Comparison of ENCODE assay signal across 28 cellular contexts in genomic region chr11:59271811-59272327, GRCh38. TPM values are rescaled to one million over a fixed set of nuclear protein-coding genes. Genes with fewer than 3 reads are reported as not detected.
DNase-seq lines count a peak whose midpoint lies in the region; ATAC-seq and TF ChIP-seq lines count a peak whose summit lies in the region.
"Had no signal": no experiment of that assay in that cellular context is flagged by ENCODE, and none has a peak within 500 bp of the region (broad histone marks: within the 10 kb centered on the region; RNA-seq: fewer than 3 reads in every experiment).

No MANE protein-coding gene starts in this region.

- H3K36me3 ChIP-seq in OCI-LY3 (replicated peaks; ENCODE audit: low read depth, low read length), result peaks cover 10% of the 10 kb centered on the region
- H3K36me3 ChIP-seq: HAP-1, tibial nerve had no signal

- no peak overlapping the region for H3K4me3 ChIP-seq in OCI-LY3 (ENCODE audit: low read length)
- H3K4me3 ChIP-seq: HAP-1, skin epidermis, tibial nerve had no signal

- H3K27me3 ChIP-seq in OCI-LY3 (ENCODE audit: low read depth, low read length), result no peaks in the 10 kb centered on the region
- H3K27me3 ChIP-seq: foreskin keratinocyte, tibial nerve had no signal

- no peak overlapping the region for H3K4me3 Mint-ChIP-seq in activated naive CD4-positive, alpha-beta T cell treated with anti-CD3 and anti-CD28 coated beads, Interleukin-2, amount 10 ng/mL, durations not matched to agents 7 days and 5 days
- no peak overlapping the region for H3K4me3 Mint-ChIP-seq in activated naive CD4-positive, alpha-beta T cell treated with anti-CD3 and anti-CD28 coated beads for 36 hours
- H3K4me3 Mint-ChIP-seq in memory B cell (peak overlapping the region; percentile 60), type B pancreatic cell (no peak overlapping the region)
- H3K4me3 Mint-ChIP-seq: activated CD4-positive, alpha-beta T cell treated with anti-CD3 and anti-CD28 coated beads for 36 hours; activated T-cell treated with anti-CD3 and anti-CD28 coated beads, Interleukin-2, amount 50 U/mL, for 72 hours; stimulated activated naive CD8-positive, alpha-beta T cell treated with anti-CD3 and anti-CD28 coated beads, Interleukin-15, amount 100 ng/mL, for 72 hours had no signal

- peaks cover 45% of the 10 kb centered on the region for H3K4me1 Mint-ChIP-seq in activated naive CD4-positive, alpha-beta T cell treated with anti-CD3 and anti-CD28 coated beads, Interleukin-2, amount 10 ng/mL, durations not matched to agents 7 days and 5 days
- H3K4me1 Mint-ChIP-seq in activated naive CD4-positive, alpha-beta T cell treated with anti-CD3 and anti-CD28 coated beads for 36 hours (ENCODE audit: low read depth), result peaks cover 24% of the 10 kb centered on the region
- H3K4me1 Mint-ChIP-seq in memory B cell (peaks cover 79% of the 10 kb centered on the region), type B pancreatic cell (ENCODE audit: unreplicated experiment) (peaks cover 3% of the 10 kb centered on the region)

- no peak for ATAC-seq in memory B cell (ENCODE audit: low read depth)
- ATAC-seq in HG03378 (IDR thresholded peaks at IDR 0.05; ENCODE audit: unreplicated experiment), result no peak
- no peak for ATAC-seq in GM21526 (IDR thresholded peaks at IDR 0.05; ENCODE audit: low FRiP score, unreplicated experiment)
- ATAC-seq: activated CD4-positive, alpha-beta T cell treated with anti-CD3 and anti-CD28 coated beads for 36 hours; activated T-cell treated with anti-CD3 and anti-CD28 coated beads, Interleukin-2, amount 50 U/mL, for 72 hours; foreskin keratinocyte; left ventricle myocardium superior; stimulated activated naive CD8-positive, alpha-beta T cell treated with anti-CD3 and anti-CD28 coated beads, Interleukin-15, amount 100 ng/mL, for 72 hours had no signal

- peak overlapping the region; percentile 88 for H3K4me2 ChIP-seq in OCI-LY3 (ENCODE audit: low read length)

- no peak for TF ChIP-seq CTCF in OCI-LY3 (IDR thresholded peaks at IDR 0.05; ENCODE audit: low read depth, low read length)
- TF ChIP-seq CTCF in type B pancreatic cell (conservative IDR thresholded peaks at IDR 0.05), result no peak

- no peaks in the 10 kb centered on the region for H3K9me3 ChIP-seq in OCI-LY3 (ENCODE audit: insufficient read depth, low read length)
- H3K9me3 ChIP-seq: HAP-1, tibial nerve had no signal

- intact Hi-C loops in activated naive CD4-positive, alpha-beta T cell treated with anti-CD3 and anti-CD28 coated beads for 36 hours (cut with micrococcal nuclease), result no loop called here

- DNase-seq in activated naive CD4-positive, alpha-beta T cell treated with anti-CD3 and anti-CD28 coated beads, Interleukin-2, amount 10 ng/mL, durations not matched to agents 7 days and 5 days, result no peak
- DNase-seq in activated naive CD4-positive, alpha-beta T cell treated with anti-CD3 and anti-CD28 coated beads for 36 hours, result no peak
- DNase-seq in memory B cell (ENCODE audit: low spot score in 2 of 2) (no peak), type B pancreatic cell (ENCODE audit: extremely low spot score, unreplicated experiment) (no peak), NCI-H1694 (lab: John Stamatoyannopoulos, UW) (no peak)
- DNase-seq: activated CD4-positive, alpha-beta T cell treated with anti-CD3 and anti-CD28 coated beads for 36 hours; activated naive CD4-positive, alpha-beta T cell treated with anti-CD3 and anti-CD28 coated beads, Interleukin-2, amount 50 U/mL, for 16 hours; activated T-cell treated with anti-CD3 and anti-CD28 coated beads, Interleukin-2, amount 50 U/mL, for 72 hours; erythroblast; foreskin keratinocyte; KBM-7; left ventricle myocardium superior; NCI-H187; NCI-H345; NCI-H774; nucleus accumbens; OCI-M1; SHP77 treated with DMSO at 0.1 percent for 48 hours; stimulated activated naive CD8-positive, alpha-beta T cell treated with anti-CD3 and anti-CD28 coated beads, Interleukin-15, amount 100 ng/mL, for 72 hours had no signal

- peak overlapping the region; percentile 64; the same call in 1 of the 2 replicates for H3K9ac ChIP-seq in OCI-LY3 (ENCODE audit: low read length)

- H3K27me3 Mint-ChIP-seq in activated naive CD4-positive, alpha-beta T cell treated with anti-CD3 and anti-CD28 coated beads, Interleukin-2, amount 10 ng/mL, durations not matched to agents 7 days and 5 days, result peaks cover 3% of the 10 kb centered on the region
- H3K27me3 Mint-ChIP-seq in activated naive CD4-positive, alpha-beta T cell treated with anti-CD3 and anti-CD28 coated beads for 36 hours (ENCODE audit: low read depth), result no peaks in the 10 kb centered on the region
- no peaks in the 10 kb centered on the region for H3K27me3 Mint-ChIP-seq in memory B cell
- H3K27me3 Mint-ChIP-seq in type B pancreatic cell, result no peaks in the 10 kb centered on the region
- H3K27me3 Mint-ChIP-seq: activated CD4-positive, alpha-beta T cell treated with anti-CD3 and anti-CD28 coated beads for 36 hours; stimulated activated naive CD8-positive, alpha-beta T cell treated with anti-CD3 and anti-CD28 coated beads, Interleukin-15, amount 100 ng/mL, for 72 hours had no signal

- H3K27ac Mint-ChIP-seq in activated naive CD4-positive, alpha-beta T cell treated with anti-CD3 and anti-CD28 coated beads, Interleukin-2, amount 10 ng/mL, durations not matched to agents 7 days and 5 days, result peak overlapping the region; percentile 51
- no peak overlapping the region for H3K27ac Mint-ChIP-seq in activated naive CD4-positive, alpha-beta T cell treated with anti-CD3 and anti-CD28 coated beads for 36 hours
- H3K27ac Mint-ChIP-seq in memory B cell, result peak overlapping the region; percentile 98
- H3K27ac Mint-ChIP-seq in type B pancreatic cell, result peak overlapping the region; percentile 34
- H3K27ac Mint-ChIP-seq: activated CD4-positive, alpha-beta T cell treated with anti-CD3 and anti-CD28 coated beads for 36 hours; activated T-cell treated with anti-CD3 and anti-CD28 coated beads, Interleukin-2, amount 50 U/mL, for 72 hours; stimulated activated naive CD8-positive, alpha-beta T cell treated with anti-CD3 and anti-CD28 coated beads, Interleukin-15, amount 100 ng/mL, for 72 hours had no signal

- peaks cover 83% of the 10 kb centered on the region for H3K4me1 ChIP-seq in OCI-LY3 (ENCODE audit: low read length)
- H3K4me1 ChIP-seq: HAP-1 had no signal

- H4K20me1 ChIP-seq in OCI-LY3 (ENCODE audit: insufficient read depth, low read length), result no peaks in the 10 kb centered on the region

- H3K27ac ChIP-seq in OCI-LY3 (ENCODE audit: low read length), result peak overlapping the region; percentile 87; the same call in 1 of the 2 replicates
- H3K27ac ChIP-seq: foreskin keratinocyte had no signal

- no peak overlapping the region for H2AFZ ChIP-seq in OCI-LY3 (ENCODE audit: low read depth, low read length)

- no peaks in the 10 kb centered on the region for H3K79me2 ChIP-seq in OCI-LY3 (ENCODE audit: low read length)

- no peaks in the 10 kb centered on the region for H3K9me3 Mint-ChIP-seq in activated naive CD4-positive, alpha-beta T cell treated with anti-CD3 and anti-CD28 coated beads, Interleukin-2, amount 10 ng/mL, durations not matched to agents 7 days and 5 days
- no peaks in the 10 kb centered on the region for H3K9me3 Mint-ChIP-seq in activated naive CD4-positive, alpha-beta T cell treated with anti-CD3 and anti-CD28 coated beads for 36 hours
- no peaks in the 10 kb centered on the region for H3K9me3 Mint-ChIP-seq in memory B cell
- peaks cover 4% of the 10 kb centered on the region for H3K9me3 Mint-ChIP-seq in type B pancreatic cell
- H3K9me3 Mint-ChIP-seq: activated T-cell treated with anti-CD3 and anti-CD28 coated beads, Interleukin-2, amount 50 U/mL, for 72 hours; stimulated activated naive CD8-positive, alpha-beta T cell treated with anti-CD3 and anti-CD28 coated beads, Interleukin-15, amount 100 ng/mL, for 72 hours had no signal

- H3K36me3 Mint-ChIP-seq in activated naive CD4-positive, alpha-beta T cell treated with anti-CD3 and anti-CD28 coated beads, Interleukin-2, amount 10 ng/mL, durations not matched to agents 7 days and 5 days, result peaks cover 2% of the 10 kb centered on the region
- no peaks in the 10 kb centered on the region for H3K36me3 Mint-ChIP-seq in activated naive CD4-positive, alpha-beta T cell treated with anti-CD3 and anti-CD28 coated beads for 36 hours (ENCODE audit: low read depth)
- H3K36me3 Mint-ChIP-seq in memory B cell (peaks cover 3% of the 10 kb centered on the region), type B pancreatic cell (no peaks in the 10 kb centered on the region)

- CTCF ChIA-PET in activated naive CD4-positive, alpha-beta T cell treated with anti-CD3 and anti-CD28 coated beads, Interleukin-2, amount 10 ng/mL, durations not matched to agents 7 days and 5 days (lab: Charles Lee), result interaction anchor here (1.8 kb wide), 2 partner anchors 8 to 11 kb away, joined by 4 read pairs; no protein-coding TSS in a partner anchor
- CTCF ChIA-PET in activated naive CD4-positive, alpha-beta T cell treated with anti-CD3 and anti-CD28 coated beads for 36 hours (lab: Charles Lee), result interaction anchor here (0.9 kb wide), 1 partner anchor 11 kb away, joined by 3 read pairs; no protein-coding TSS in a partner anchor

RNA-seq across cellular contexts. Expression of gene MPEG1, which starts 59.1 kb away (rescaled TPM):
- not detected for total RNA-seq in activated naive CD4-positive, alpha-beta T cell treated with anti-CD3 and anti-CD28 coated beads for 36 hours
- total RNA-seq in type B pancreatic cell (ENCODE audit: low replicate concordance), result not detected in 2 replicates
- total RNA-seq: A172; activated CD4-positive, alpha-beta T cell treated with anti-CD3 and anti-CD28 coated beads for 36 hours; astrocyte; foreskin keratinocyte; HT-29 had no signal
